In genomic region chr12:16857456-16857923, GRCh38 we compare ENCODE assay signal across 13 cellular contexts.
DNase-seq lines count a peak whose midpoint lies in the region; ATAC-seq and TF ChIP-seq lines count a peak whose summit lies in the region.
"Had no signal": no experiment of that assay in that cellular context is flagged by ENCODE, and none has a peak within 500 bp of the region (broad histone marks: within the 10 kb centered on the region; RNA-seq: fewer than 3 reads in every experiment).

No MANE protein-coding gene starts in this region.

- TF ChIP-seq CTCF in Peyer's patch (IDR thresholded peaks at IDR 0.05), result no peak

- no peaks in the 10 kb centered on the region for H3K36me3 ChIP-seq in Peyer's patch
- H3K36me3 ChIP-seq: tibial nerve had no signal

- H3K27me3 ChIP-seq in Peyer's patch, result no peaks in the 10 kb centered on the region
- H3K27me3 ChIP-seq: tibial nerve had no signal

- peak; percentile 94 for ATAC-seq in GM18870 (IDR thresholded peaks at IDR 0.05; ENCODE audit: unreplicated experiment)
- ATAC-seq in GM21528 (IDR thresholded peaks at IDR 0.05; ENCODE audit: low FRiP score, unreplicated experiment), result peak; percentile 97
- ATAC-seq in HG03066 (IDR thresholded peaks at IDR 0.05; ENCODE audit: low read depth, unreplicated experiment), result peak; percentile 97

- DNase-seq in NOMO-1 treated with DMSO at 0.1 percent for 48 hours (lab: John Stamatoyannopoulos, UW; ENCODE audit: unreplicated experiment) (peak; percentile 81), Peyer's patch (no peak)
- DNase-seq in effector CD8-positive, alpha-beta T cell (lab: John Stamatoyannopoulos, UW), result no peak
- DNase-seq in stimulated activated CD4-positive, alpha-beta T cell treated with anti-CD3 and anti-CD28 coated beads, Interleukin-4, amount 100 ng/mL, for 24 hours, result no peak
- no peak for DNase-seq in stimulated activated CD4-positive, alpha-beta T cell treated with anti-CD3 and anti-CD28 coated beads, Interleukin-1b, Interleukin-23, amount 100 ng/mL, for 48 hours
- DNase-seq: activated CD4-positive, alpha-beta T cell treated with anti-CD3 and anti-CD28 coated beads, Interleukin-2, amount 10 ng/mL, durations not matched to agents 24 days and 14 days; activated naive CD4-positive, alpha-beta T cell treated with anti-CD3 and anti-CD28 coated beads, Interleukin-2, amount 10 ng/mL, durations not matched to agents 7 days and 5 days; cortex of kidney had no signal

- no peak overlapping the region for H3K27ac ChIP-seq in Peyer's patch
- H3K27ac ChIP-seq: parathyroid adenoma, tibial nerve had no signal

- no peaks in the 10 kb centered on the region for H3K4me1 ChIP-seq in Peyer's patch
- H3K4me1 ChIP-seq: parathyroid adenoma, tibial nerve had no signal

- TF ChIP-seq POLR2A in Peyer's patch (IDR thresholded peaks at IDR 0.05), result no peak

- no peaks in the 10 kb centered on the region for H3K9me3 ChIP-seq in Peyer's patch
- H3K9me3 ChIP-seq: tibial nerve had no signal

- no peak overlapping the region for H3K4me3 ChIP-seq in Peyer's patch
- H3K4me3 ChIP-seq: tibial nerve had no signal
